In the genomic region with DNA sequence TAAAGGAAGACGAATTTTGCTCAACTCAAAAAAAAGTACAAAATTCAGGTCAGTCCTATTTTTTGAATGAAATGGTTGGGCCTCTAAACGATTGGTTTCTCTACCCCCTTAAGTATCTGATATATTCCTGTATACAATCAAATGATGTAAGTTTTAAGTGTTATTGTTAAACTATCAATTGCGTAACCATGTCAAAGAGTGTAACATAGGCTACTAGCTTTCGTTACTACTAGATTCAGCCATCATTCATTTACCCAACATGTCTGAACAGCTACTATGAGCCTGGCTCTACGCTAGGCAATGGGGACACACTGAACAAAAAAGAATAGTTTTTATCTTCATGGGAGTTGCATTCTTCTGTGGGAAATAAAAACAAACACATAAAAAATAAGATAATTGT, we compare ENCODE assay signal across 19 cellular contexts. TPM values are rescaled to one million over a fixed set of nuclear protein-coding genes. Genes with fewer than 3 reads are reported as not detected.
DNase-seq lines count a peak whose midpoint lies in the region; ATAC-seq, FAIRE-seq and TF ChIP-seq lines count a peak whose summit lies in the region.
"Had no signal": no experiment of that assay in that cellular context is flagged by ENCODE, and none has a peak within 500 bp of the region (broad histone marks: within the 10 kb centered on the region; RNA-seq: fewer than 3 reads in every experiment).

No MANE protein-coding gene starts in this region.

- no peak overlapping the region for H2AFZ ChIP-seq in HepG2 (ENCODE audit: low read length)
- H2AFZ ChIP-seq: parathyroid adenoma had no signal

- H3K9me3 Mint-ChIP-seq in activated T-helper 17 cell treated with anti-CD3 and anti-CD28 coated beads, Interleukin-2, amount 50 U/mL, for 72 hours, result no peaks in the 10 kb centered on the region
- peaks cover 3% of the 10 kb centered on the region for H3K9me3 Mint-ChIP-seq in type B pancreatic cell
- no peaks in the 10 kb centered on the region for H3K9me3 Mint-ChIP-seq in stimulated activated effector memory CD8-positive, alpha-beta T cell treated with anti-CD3 and anti-CD28 coated beads, Interleukin-12 subunit alpha, Interleukin-12 subunit beta, amount 100 ng/mL, for 72 hours
- H3K9me3 Mint-ChIP-seq: activated CD4-positive, alpha-beta memory T cell treated with anti-CD3 and anti-CD28 coated beads, Interleukin-2, amount 10 ng/mL, durations not matched to agents 7 days and 5 days; activated T-cell treated with anti-CD3 and anti-CD28 coated beads, Interleukin-2, amount 50 U/mL, for 72 hours; H9; stimulated activated naive CD8-positive, alpha-beta T cell treated with anti-CD3 and anti-CD28 coated beads, Interleukin-15, Interleukin-2, amounts not matched to agents 100 ng/mL and 50 ng/mL, for 24 hours had no signal

- peak overlapping the region; percentile 94 for H3K4me3 Mint-ChIP-seq in activated T-helper 17 cell treated with anti-CD3 and anti-CD28 coated beads, Interleukin-2, amount 50 U/mL, for 72 hours
- peak overlapping the region; percentile 60 for H3K4me3 Mint-ChIP-seq in type B pancreatic cell
- no peak overlapping the region for H3K4me3 Mint-ChIP-seq in stimulated activated effector memory CD8-positive, alpha-beta T cell treated with anti-CD3 and anti-CD28 coated beads, Interleukin-12 subunit alpha, Interleukin-12 subunit beta, amount 100 ng/mL, for 72 hours

- in situ Hi-C loops in HepG2 (cut with HindIII; ENCODE audit: extremely low pct_ligation_motif_present, low pct_unique_long_range_greater_than_20kb), result no loop called here

- TF ChIP-seq CTCF in HepG2 (CRISPR knock-in tag; IDR thresholded peaks at IDR 0.05), result no peak
- TF ChIP-seq CTCF in right lobe of liver (IDR thresholded peaks at IDR 0.05), result no peak
- no peak for TF ChIP-seq CTCF in foreskin keratinocyte (conservative IDR thresholded peaks at IDR 0.05)
- no peak for TF ChIP-seq CTCF in type B pancreatic cell (conservative IDR thresholded peaks at IDR 0.05)
- TF ChIP-seq CTCF in GM20000 (IDR thresholded peaks at IDR 0.05; ENCODE audit: extremely low read depth, missing control alignments), result no peak

- H3K27me3 Mint-ChIP-seq in activated T-helper 17 cell treated with anti-CD3 and anti-CD28 coated beads, Interleukin-2, amount 50 U/mL, for 72 hours, result no peaks in the 10 kb centered on the region
- H3K27me3 Mint-ChIP-seq in type B pancreatic cell, result no peaks in the 10 kb centered on the region
- H3K27me3 Mint-ChIP-seq: activated CD4-positive, alpha-beta memory T cell treated with anti-CD3 and anti-CD28 coated beads, Interleukin-2, amount 10 ng/mL, durations not matched to agents 7 days and 5 days; stimulated activated naive CD8-positive, alpha-beta T cell treated with anti-CD3 and anti-CD28 coated beads, Interleukin-15, Interleukin-2, amounts not matched to agents 100 ng/mL and 50 ng/mL, for 24 hours had no signal

- CTCF ChIA-PET in HepG2 (lab: Yijun Ruan, JAX; ENCODE audit: low intra/inter-chr PET ratio, low total read pairs), result no interaction called here

- no peak for TF ChIP-seq EP300 in HepG2 (IDR thresholded peaks at IDR 0.05; ENCODE audit: low read depth in 2 of 2, low read length in 2 of 2)
- TF ChIP-seq EP300 in HepG2 (CRISPR knock-in tag; IDR thresholded peaks at IDR 0.05; ENCODE audit: borderline replicate concordance), result no peak

- DNase-seq in HepG2 (ENCODE audit: low spot score), result peak; percentile 29
- DNase-seq in right lobe of liver, result no peak
- DNase-seq in foreskin keratinocyte, result peak in 1 of 2 donors; percentile 68
- no peak for DNase-seq in type B pancreatic cell (ENCODE audit: extremely low spot score, unreplicated experiment)
- no peak for DNase-seq in GM20000 (ENCODE audit: low spot score)
- DNase-seq in stimulated activated effector memory CD8-positive, alpha-beta T cell treated with anti-CD3 and anti-CD28 coated beads, Interleukin-12 subunit alpha, Interleukin-12 subunit beta, amount 100 ng/mL, for 72 hours (ENCODE audit: low spot score in 2 of 2), result no peak
- DNase-seq: ACHN; activated CD4-positive, alpha-beta memory T cell treated with anti-CD3 and anti-CD28 coated beads, Interleukin-2, amount 10 ng/mL, durations not matched to agents 7 days and 5 days; activated T-cell treated with anti-CD3 and anti-CD28 coated beads, Interleukin-2, amount 50 U/mL, for 72 hours; cerebellar nuclear complex; H9; mucosa of descending colon; NCI-H1092 treated with DMSO at 0.1 percent for 48 hours; NCI-H2227 treated with DMSO at 0.1 percent for 48 hours had no signal

- H3K4me1 Mint-ChIP-seq in activated T-helper 17 cell treated with anti-CD3 and anti-CD28 coated beads, Interleukin-2, amount 50 U/mL, for 72 hours, result peaks cover 27% of the 10 kb centered on the region
- peaks cover 35% of the 10 kb centered on the region for H3K4me1 Mint-ChIP-seq in type B pancreatic cell (ENCODE audit: unreplicated experiment)
- H3K4me1 Mint-ChIP-seq in stimulated activated effector memory CD8-positive, alpha-beta T cell treated with anti-CD3 and anti-CD28 coated beads, Interleukin-12 subunit alpha, Interleukin-12 subunit beta, amount 100 ng/mL, for 72 hours, result peaks cover 53% of the 10 kb centered on the region

- no peak overlapping the region for H3K27ac Mint-ChIP-seq in activated T-helper 17 cell treated with anti-CD3 and anti-CD28 coated beads, Interleukin-2, amount 50 U/mL, for 72 hours
- peak overlapping the region; percentile 6 for H3K27ac Mint-ChIP-seq in type B pancreatic cell
- no peak overlapping the region for H3K27ac Mint-ChIP-seq in stimulated activated effector memory CD8-positive, alpha-beta T cell treated with anti-CD3 and anti-CD28 coated beads, Interleukin-12 subunit alpha, Interleukin-12 subunit beta, amount 100 ng/mL, for 72 hours
- H3K27ac Mint-ChIP-seq: activated CD4-positive, alpha-beta memory T cell treated with anti-CD3 and anti-CD28 coated beads, Interleukin-2, amount 10 ng/mL, durations not matched to agents 7 days and 5 days; activated T-cell treated with anti-CD3 and anti-CD28 coated beads, Interleukin-2, amount 50 U/mL, for 72 hours; H9; stimulated activated naive CD8-positive, alpha-beta T cell treated with anti-CD3 and anti-CD28 coated beads, Interleukin-15, Interleukin-2, amounts not matched to agents 100 ng/mL and 50 ng/mL, for 24 hours had no signal

- H3K4me2 ChIP-seq in HepG2 (ENCODE audit: low read depth, low read length), result peak overlapping the region; percentile 89

- no peak for ATAC-seq in HepG2
- no peak for ATAC-seq in right lobe of liver
- no peak for ATAC-seq in activated T-helper 17 cell treated with anti-CD3 and anti-CD28 coated beads, Interleukin-2, amount 50 U/mL, for 72 hours (replicated peaks)
- no peak for ATAC-seq in foreskin keratinocyte
- ATAC-seq in HG03460 (IDR thresholded peaks at IDR 0.05; ENCODE audit: unreplicated experiment), result no peak
- ATAC-seq in stimulated activated effector memory CD8-positive, alpha-beta T cell treated with anti-CD3 and anti-CD28 coated beads, Interleukin-12 subunit alpha, Interleukin-12 subunit beta, amount 100 ng/mL, for 72 hours, result no peak
- ATAC-seq: activated T-cell treated with anti-CD3 and anti-CD28 coated beads, Interleukin-2, amount 50 U/mL, for 72 hours; mucosa of descending colon had no signal

- no peaks in the 10 kb centered on the region for H3K9me3 ChIP-seq in HepG2 (ENCODE audit: low read length)
- H3K9me3 ChIP-seq in right lobe of liver, result no peaks in the 10 kb centered on the region
- H3K9me3 ChIP-seq: mucosa of descending colon had no signal

- H3K27me3 ChIP-seq in HepG2 (ENCODE audit: control insufficient read depth in 1 of 2, insufficient read depth in 2 of 2, low read length in 2 of 2), result no peaks in the 10 kb centered on the region; a peak in 1 of 5 replicates
- H3K27me3 ChIP-seq in right lobe of liver, result no peaks in the 10 kb centered on the region
- no peaks in the 10 kb centered on the region for H3K27me3 ChIP-seq in foreskin keratinocyte

- H3K4me3 ChIP-seq in HepG2 (replicated peaks in 1 of 3; ENCODE audit: insufficient read depth in 1 of 3, low read depth in 2 of 3, low read length in 3 of 3), result peak overlapping the region; percentile 22 to 97 (median 83); a peak in 5 of 6 replicates
- no peak overlapping the region for H3K4me3 ChIP-seq in right lobe of liver
- H3K4me3 ChIP-seq: mucosa of descending colon had no signal

- H3K4me1 ChIP-seq in HepG2 (ENCODE audit: insufficient read depth, low read length) (peaks cover 57% of the 10 kb centered on the region), right lobe of liver (peaks cover 0 to 41% (median 7%) of the 10 kb centered on the region in 4 donors), foreskin keratinocyte (peaks cover 23% of the 10 kb centered on the region)
- H3K4me1 ChIP-seq: parathyroid adenoma had no signal

- no peak for FAIRE-seq in HepG2 (lab: Jason Lieb, UNC)
- FAIRE-seq: urothelium cell line had no signal

- no peak for TF ChIP-seq POLR2A in HepG2 (IDR thresholded peaks at IDR 0.05; ENCODE audit: insufficient read depth in 1 of 2, low read depth in 2 of 2, low read length in 2 of 2)
- TF ChIP-seq POLR2A in right lobe of liver (IDR thresholded peaks at IDR 0.05), result no peak

- no TSS peak for BruUV-seq in HepG2 (replicated peaks; lab: Mats Ljungman, UMichigan)

- H3K36me3 ChIP-seq in HepG2 (replicated peaks in 1 of 2; ENCODE audit: control insufficient read depth in 1 of 2, insufficient read depth in 2 of 2, low read length in 2 of 2), result peaks cover 0 to 2% of the 10 kb centered on the region in 2 experiments; a peak in 1 of 5 replicates
- H3K36me3 ChIP-seq in right lobe of liver, result no peaks in the 10 kb centered on the region

- no peak for TF ChIP-seq RAD21 in HepG2 (CRISPR knock-in tag; IDR thresholded peaks at IDR 0.05)

- peaks cover 39% of the 10 kb centered on the region for H3K36me3 Mint-ChIP-seq in activated T-helper 17 cell treated with anti-CD3 and anti-CD28 coated beads, Interleukin-2, amount 50 U/mL, for 72 hours (ENCODE audit: low read depth)
- H3K36me3 Mint-ChIP-seq in type B pancreatic cell, result peaks cover 5% of the 10 kb centered on the region
- peaks cover 41% of the 10 kb centered on the region for H3K36me3 Mint-ChIP-seq in stimulated activated effector memory CD8-positive, alpha-beta T cell treated with anti-CD3 and anti-CD28 coated beads, Interleukin-12 subunit alpha, Interleukin-12 subunit beta, amount 100 ng/mL, for 72 hours

- H3K9ac ChIP-seq in HepG2 (ENCODE audit: insufficient read depth, low read depth, low read length), result peak overlapping the region; percentile 95; the same call in 1 of the 2 replicates
- H3K9ac ChIP-seq: parathyroid adenoma had no signal

- POLR2A ChIA-PET in HepG2 (lab: Yijun Ruan, JAX), result interaction anchor here (0.8 to 3.3 kb wide), 3 partner anchors 9 to 27 kb away, joined by 4 to 21 read pairs (median 4); no protein-coding TSS in a partner anchor

- H3K27ac ChIP-seq in HepG2 (ENCODE audit: extremely low read length, insufficient read depth, low read length), result peak overlapping the region; percentile 1
- no peak overlapping the region for H3K27ac ChIP-seq in right lobe of liver
- peak overlapping the region; percentile 30 for H3K27ac ChIP-seq in foreskin keratinocyte
- H3K27ac ChIP-seq: parathyroid adenoma had no signal

- 69% methylated on average over 5 of the region's 5 CpGs for WGBS in HepG2 (ENCODE audit: low lambda C conversion rate)
- 50% methylated on average over 5 of the region's 5 CpGs for WGBS in right lobe of liver (ENCODE audit: insufficient coverage, low coverage, low lambda C conversion rate, missing lambda C conversion rate)

- intact Hi-C loops in HepG2 (cut with micrococcal nuclease; ENCODE audit: unreplicated experiment), result no loop called here
- intact Hi-C loops in right lobe of liver (cut with DNase I), result no loop called here

- peaks cover 75% of the 10 kb centered on the region for H3K79me2 ChIP-seq in HepG2 (ENCODE audit: insufficient read depth, low read length)

- peaks cover 39% of the 10 kb centered on the region for H4K20me1 ChIP-seq in HepG2 (ENCODE audit: insufficient read depth, low read length)

RNA-seq across cellular contexts. Expression of a gene that starts 3.3 kb away (rescaled TPM):
- 74.3 and 83.3 TPM in 2 replicates for total RNA-seq in HepG2 (2016; rRNA removed; fragmentation: Illumina TruSeq; extraction: Trizol)
- 71.2 and 75.6 TPM in 2 replicates for total RNA-seq in HepG2 (2016; cell fraction: cytosol; rRNA removed; fragmentation: Illumina TruSeq; extraction: Trizol; ENCODE audit: low read depth)
- total RNA-seq in HepG2 (2016; cell fraction: insoluble cytoplasmic fraction; rRNA removed; fragmentation: Illumina TruSeq; extraction: Trizol), result 77.4 and 84.5 TPM in 2 replicates
- 47.3 and 51.3 TPM in 2 replicates for total RNA-seq in HepG2 (2016; cell fraction: membrane; rRNA removed; fragmentation: Illumina TruSeq; extraction: Trizol)
- total RNA-seq in HepG2 (2016; cell fraction: nucleus; rRNA removed; fragmentation: Illumina TruSeq; extraction: Trizol), result 40.6 and 45.8 TPM in 2 replicates
- polyA plus RNA-seq in HepG2 (2011; rRNA removed), result 92.0 and 121 TPM in 2 replicates
- 39.6 and 72.5 TPM in 2 replicates for polyA plus RNA-seq in HepG2 (2011; cell fraction: cytosol; rRNA removed)
- 38.0 and 39.7 TPM in 2 replicates for polyA plus RNA-seq in HepG2 (2011; cell fraction: nucleus; rRNA removed)
- 73.4 and 84.2 TPM in 2 replicates for polyA plus RNA-seq in HepG2 (2012)
- 10.3 and 12.2 TPM in 2 replicates for polyA plus RNA-seq in HepG2 (2016; cell fraction: cytosol; fragmentation: Illumina TruSeq; extraction: Trizol; ENCODE audit: low read depth)
- polyA plus RNA-seq in HepG2 (2016; cell fraction: insoluble cytoplasmic fraction; fragmentation: Illumina TruSeq; extraction: Trizol; ENCODE audit: low read depth), result 113 and 114 TPM in 2 replicates
- polyA plus RNA-seq in HepG2 (2016; cell fraction: membrane; fragmentation: Illumina TruSeq; extraction: Trizol; ENCODE audit: low read depth), result 31.5 and 35.2 TPM in 2 replicates
- 65.7 and 66.6 TPM in 2 replicates for polyA plus RNA-seq in HepG2 (2016; cell fraction: nucleus; fragmentation: Illumina TruSeq; extraction: Trizol; ENCODE audit: insufficient read depth, low read depth)
- polyA minus RNA-seq in HepG2 (2011; rRNA and poly(A)+ RNA removed; ENCODE audit: low replicate concordance), result 87.8 and 136 TPM in 2 replicates
- polyA minus RNA-seq in HepG2 (2011; cell fraction: cytosol; rRNA and poly(A)+ RNA removed), result 128 and 159 TPM in 2 replicates
- polyA minus RNA-seq in HepG2 (2011; cell fraction: nucleus; rRNA and poly(A)+ RNA removed), result 68.9 and 102 TPM in 2 replicates
- 100 to 1,000 TPM in 2 of 6 experiments, 10 to 100 TPM in 4; 59.3 to 163 (median 81.7) TPM for total RNA-seq in right lobe of liver
- total RNA-seq in activated T-helper 17 cell treated with anti-CD3 and anti-CD28 coated beads, Interleukin-2, amount 50 U/mL, for 72 hours, result 100 to 1,000 TPM in 1 of 2 donors, 10 to 100 TPM in 1; 78.6 to 113 TPM
- total RNA-seq in foreskin keratinocyte, result 86.2 and 91.1 TPM in 2 replicates
- polyA plus RNA-seq in foreskin keratinocyte, result 46.2 and 49.2 TPM in 2 replicates
- 86.7 and 123 TPM in 2 replicates for total RNA-seq in type B pancreatic cell (ENCODE audit: low replicate concordance)

RNA-seq across cellular contexts. Expression of a gene that starts 30.1 kb away (rescaled TPM):
- total RNA-seq in HepG2 (2016; rRNA removed; fragmentation: Illumina TruSeq; extraction: Trizol), result 67.9 and 97.3 TPM in 2 replicates
- total RNA-seq in HepG2 (2016; cell fraction: cytosol; rRNA removed; fragmentation: Illumina TruSeq; extraction: Trizol; ENCODE audit: low read depth), result 27.8 TPM in 2 replicates
- 65.9 and 101 TPM in 2 replicates for total RNA-seq in HepG2 (2016; cell fraction: insoluble cytoplasmic fraction; rRNA removed; fragmentation: Illumina TruSeq; extraction: Trizol)
- 51.7 and 53.0 TPM in 2 replicates for total RNA-seq in HepG2 (2016; cell fraction: membrane; rRNA removed; fragmentation: Illumina TruSeq; extraction: Trizol)
- 21.9 and 28.3 TPM in 2 replicates for total RNA-seq in HepG2 (2016; cell fraction: nucleus; rRNA removed; fragmentation: Illumina TruSeq; extraction: Trizol)
- polyA plus RNA-seq in HepG2 (2011; rRNA removed), result 50.2 and 61.2 TPM in 2 replicates
- 27.7 and 30.4 TPM in 2 replicates for polyA plus RNA-seq in HepG2 (2011; cell fraction: cytosol; rRNA removed)
- polyA plus RNA-seq in HepG2 (2011; cell fraction: nucleus; rRNA removed), result 9.2 and 10.1 TPM in 2 replicates
- polyA plus RNA-seq in HepG2 (2012), result 40.6 and 45.7 TPM in 2 replicates
- 34.1 and 42.7 TPM in 2 replicates for polyA plus RNA-seq in HepG2 (2016; cell fraction: cytosol; fragmentation: Illumina TruSeq; extraction: Trizol; ENCODE audit: low read depth)
- polyA plus RNA-seq in HepG2 (2016; cell fraction: insoluble cytoplasmic fraction; fragmentation: Illumina TruSeq; extraction: Trizol; ENCODE audit: low read depth), result 102 and 104 TPM in 2 replicates
- polyA plus RNA-seq in HepG2 (2016; cell fraction: membrane; fragmentation: Illumina TruSeq; extraction: Trizol; ENCODE audit: low read depth), result 46.1 and 46.9 TPM in 2 replicates
- 34.7 and 41.9 TPM in 2 replicates for polyA plus RNA-seq in HepG2 (2016; cell fraction: nucleus; fragmentation: Illumina TruSeq; extraction: Trizol; ENCODE audit: insufficient read depth, low read depth)
- polyA minus RNA-seq in HepG2 (2011; rRNA and poly(A)+ RNA removed; ENCODE audit: low replicate concordance), result 13.4 and 41.4 TPM in 2 replicates
- polyA minus RNA-seq in HepG2 (2011; cell fraction: cytosol; rRNA and poly(A)+ RNA removed), result 11.1 and 12.9 TPM in 2 replicates
- 15.0 and 16.6 TPM in 2 replicates for polyA minus RNA-seq in HepG2 (2011; cell fraction: nucleus; rRNA and poly(A)+ RNA removed)
- total RNA-seq in right lobe of liver, result 10 to 100 TPM; 15.9 to 26.7 (median 18.2) TPM
- 10 to 100 TPM; 28.1 to 39.6 TPM for total RNA-seq in activated T-helper 17 cell treated with anti-CD3 and anti-CD28 coated beads, Interleukin-2, amount 50 U/mL, for 72 hours
- total RNA-seq in foreskin keratinocyte, result 54.3 and 58.3 TPM in 2 replicates
- 54.0 and 58.4 TPM in 2 replicates for polyA plus RNA-seq in foreskin keratinocyte
- 35.9 and 43.7 TPM in 2 replicates for total RNA-seq in type B pancreatic cell (ENCODE audit: low replicate concordance)

Comparison
In these comparisons a context has a peak if more than half of its experiments do, and no peak if none do; other contexts are left out.
1. H3K27ac ChIP-seq: peak in HepG2 (single experiment) and foreskin keratinocyte (single experiment); none in right lobe of liver (0 of 3).
2. H3K4me3 ChIP-seq: peak in HepG2 (3 of 3); none in right lobe of liver (0 of 3).